In genomic region chr4:14833053-14833452, GRCh38 we compare ENCODE assay signal across 40 cellular contexts.
"Had no signal": no experiment of that assay in that cellular context is flagged by ENCODE, and none has a peak within 500 bp of the region (broad histone marks: within the 10 kb centered on the region; RNA-seq: fewer than 3 reads in every experiment).

No MANE protein-coding gene starts in this region.

- FAIRE-seq: astrocyte had no signal

- H3K36me3 ChIP-seq: adrenal gland, ascending aorta, brain microvascular endothelial cell, breast epithelium, cardiac muscle cell had no signal

- H3K4me1 Mint-ChIP-seq: activated naive CD4-positive, alpha-beta T cell treated with anti-CD3 and anti-CD28 coated beads, Interleukin-2, amount 10 ng/mL, durations not matched to agents 7 days and 5 days; activated naive CD4-positive, alpha-beta T cell treated with anti-CD3 and anti-CD28 coated beads, Interleukin-2, amount 50 U/mL, for 24 hours; activated naive CD8-positive, alpha-beta T cell treated with anti-CD3 and anti-CD28 coated beads for 36 hours; activated naive CD8-positive, alpha-beta T cell treated with anti-CD3 and anti-CD28 coated beads, Interleukin-2, amount 10 ng/mL, durations not matched to agents 7 days and 5 days; activated T-helper 17 cell treated with anti-CD3 and anti-CD28 coated beads, Interleukin-2, amount 50 U/mL, for 72 hours; central memory CD8-positive, alpha-beta T cell had no signal

- H3K4me3 ChIP-seq: adrenal gland, ascending aorta, body of pancreas, breast epithelium, cardiac muscle cell had no signal

- H3K36me3 Mint-ChIP-seq: activated naive CD4-positive, alpha-beta T cell treated with anti-CD3 and anti-CD28 coated beads, Interleukin-2, amount 10 ng/mL, durations not matched to agents 7 days and 5 days; activated naive CD4-positive, alpha-beta T cell treated with anti-CD3 and anti-CD28 coated beads, Interleukin-2, amount 50 U/mL, for 24 hours; activated naive CD4-positive, alpha-beta T cell treated with anti-CD3 and anti-CD28 coated beads, Interleukin-2, amount 50 U/mL, for 72 hours; activated naive CD8-positive, alpha-beta T cell; activated naive CD8-positive, alpha-beta T cell treated with anti-CD3 and anti-CD28 coated beads for 36 hours; activated naive CD8-positive, alpha-beta T cell treated with anti-CD3 and anti-CD28 coated beads, Interleukin-2, amount 10 ng/mL, durations not matched to agents 7 days and 5 days; brain had no signal

- H3K27ac ChIP-seq: adrenal gland, ascending aorta, body of pancreas, brain microvascular endothelial cell, breast epithelium, cardiac muscle cell had no signal

- H3K4me3 Mint-ChIP-seq: activated naive CD4-positive, alpha-beta T cell treated with anti-CD3 and anti-CD28 coated beads for 36 hours; activated naive CD4-positive, alpha-beta T cell treated with anti-CD3 and anti-CD28 coated beads, Interleukin-2, amount 10 ng/mL, durations not matched to agents 7 days and 5 days; activated naive CD4-positive, alpha-beta T cell treated with anti-CD3 and anti-CD28 coated beads, Interleukin-2, amount 50 U/mL, for 24 hours; activated naive CD8-positive, alpha-beta T cell; activated naive CD8-positive, alpha-beta T cell treated with anti-CD3 and anti-CD28 coated beads for 36 hours; activated naive CD8-positive, alpha-beta T cell treated with anti-CD3 and anti-CD28 coated beads, Interleukin-2, amount 10 ng/mL, durations not matched to agents 7 days and 5 days; activated naive CD8-positive, alpha-beta T cell treated with anti-CD3 and anti-CD28 coated beads, Interleukin-2, amount 50 U/mL, for 24 hours; activated T-cell treated with anti-CD3 and anti-CD28 coated beads, Interleukin-2, amount 50 U/mL, for 24 hours; activated T-cell treated with anti-CD3 and anti-CD28 coated beads, Interleukin-2, amount 50 U/mL, for 4 hours; activated T-cell treated with anti-CD3 and anti-CD28 coated beads, Interleukin-2, amount 50 U/mL, for 72 hours; activated T-helper 1 cell treated with anti-CD3 and anti-CD28 coated beads, Interleukin-12 subunit alpha, Interleukin-12 subunit beta, Interleukin-2, Interleukin-4 antibody, amounts not matched to agents 30 ng/mL and 10 ng/mL and 1 ng/mL, durations not matched to agents 14 hours and 24 hours and 36 hours; activated T-helper 17 cell treated with anti-CD3 and anti-CD28 coated beads, Interleukin-2, amount 50 U/mL, for 72 hours; brain; central memory CD8-positive, alpha-beta T cell had no signal

- H3K27ac Mint-ChIP-seq: activated naive CD4-positive, alpha-beta T cell treated with anti-CD3 and anti-CD28 coated beads for 36 hours; activated naive CD4-positive, alpha-beta T cell treated with anti-CD3 and anti-CD28 coated beads, Interleukin-2, amount 10 ng/mL, durations not matched to agents 7 days and 5 days; activated naive CD4-positive, alpha-beta T cell treated with anti-CD3 and anti-CD28 coated beads, Interleukin-2, amount 50 U/mL, for 24 hours; activated naive CD4-positive, alpha-beta T cell treated with anti-CD3 and anti-CD28 coated beads, Interleukin-2, amount 50 U/mL, for 72 hours; activated naive CD8-positive, alpha-beta T cell; activated naive CD8-positive, alpha-beta T cell treated with anti-CD3 and anti-CD28 coated beads for 36 hours; activated naive CD8-positive, alpha-beta T cell treated with anti-CD3 and anti-CD28 coated beads, Interleukin-2, amount 10 ng/mL, durations not matched to agents 7 days and 5 days; activated naive CD8-positive, alpha-beta T cell treated with anti-CD3 and anti-CD28 coated beads, Interleukin-2, amount 50 U/mL, for 24 hours; activated T-cell treated with anti-CD3 and anti-CD28 coated beads, Interleukin-2, amount 50 U/mL, for 24 hours; activated T-cell treated with anti-CD3 and anti-CD28 coated beads, Interleukin-2, amount 50 U/mL, for 72 hours; activated T-helper 1 cell treated with anti-CD3 and anti-CD28 coated beads, Interleukin-12 subunit alpha, Interleukin-12 subunit beta, Interleukin-2, Interleukin-4 antibody, amounts not matched to agents 30 ng/mL and 10 ng/mL and 1 ng/mL, durations not matched to agents 14 hours and 24 hours and 36 hours; activated T-helper 17 cell treated with anti-CD3 and anti-CD28 coated beads, Interleukin-2, amount 50 U/mL, for 72 hours; activated T-helper 2 cell treated with anti-CD3 and anti-CD28 coated beads, Interferon-gamma antibody, Interleukin-2, Interleukin-4, amounts not matched to agents 10 μg/mL and 5 μg/mL and 100 μg/mL, durations not matched to agents 14 hours and 24 hours and 36 hours; brain had no signal

- H3K4me1 ChIP-seq: adrenal gland, ascending aorta had no signal

- H3K27me3 Mint-ChIP-seq: activated naive CD4-positive, alpha-beta T cell treated with anti-CD3 and anti-CD28 coated beads, Interleukin-2, amount 10 ng/mL, durations not matched to agents 7 days and 5 days; activated naive CD4-positive, alpha-beta T cell treated with anti-CD3 and anti-CD28 coated beads, Interleukin-2, amount 50 U/mL, for 24 hours; activated naive CD8-positive, alpha-beta T cell; activated naive CD8-positive, alpha-beta T cell treated with anti-CD3 and anti-CD28 coated beads, Interleukin-2, amount 50 U/mL, for 24 hours; activated T-helper 17 cell treated with anti-CD3 and anti-CD28 coated beads, Interleukin-2, amount 50 U/mL, for 72 hours; brain; central memory CD8-positive, alpha-beta T cell had no signal

- ATAC-seq: activated naive CD4-positive, alpha-beta T cell treated with anti-CD3 and anti-CD28 coated beads, Interleukin-2, amount 50 U/mL, for 72 hours; activated naive CD8-positive, alpha-beta T cell treated with anti-CD3 and anti-CD28 coated beads, Interleukin-2, amount 50 U/mL, for 24 hours; activated T-cell treated with anti-CD3 and anti-CD28 coated beads, Interleukin-2, amount 50 U/mL, for 4 hours; activated T-cell treated with anti-CD3 and anti-CD28 coated beads, Interleukin-2, amount 50 U/mL, for 72 hours; activated T-helper 17 cell treated with anti-CD3 and anti-CD28 coated beads, Interleukin-2, amount 50 U/mL, for 72 hours; body of pancreas had no signal

- H3K9me3 ChIP-seq: adrenal gland, ascending aorta, body of pancreas, breast epithelium had no signal

- H3K9me3 Mint-ChIP-seq: activated naive CD4-positive, alpha-beta T cell treated with anti-CD3 and anti-CD28 coated beads for 36 hours; activated naive CD4-positive, alpha-beta T cell treated with anti-CD3 and anti-CD28 coated beads, Interleukin-2, amount 10 ng/mL, durations not matched to agents 7 days and 5 days; activated naive CD4-positive, alpha-beta T cell treated with anti-CD3 and anti-CD28 coated beads, Interleukin-2, amount 50 U/mL, for 24 hours; activated naive CD4-positive, alpha-beta T cell treated with anti-CD3 and anti-CD28 coated beads, Interleukin-2, amount 50 U/mL, for 72 hours; activated naive CD8-positive, alpha-beta T cell treated with anti-CD3 and anti-CD28 coated beads for 36 hours; activated naive CD8-positive, alpha-beta T cell treated with anti-CD3 and anti-CD28 coated beads, Interleukin-2, amount 50 U/mL, for 24 hours; activated T-cell treated with anti-CD3 and anti-CD28 coated beads, Interleukin-2, amount 50 U/mL, for 24 hours; activated T-cell treated with anti-CD3 and anti-CD28 coated beads, Interleukin-2, amount 50 U/mL, for 4 hours; activated T-cell treated with anti-CD3 and anti-CD28 coated beads, Interleukin-2, amount 50 U/mL, for 72 hours; activated T-helper 2 cell treated with anti-CD3 and anti-CD28 coated beads, Interferon-gamma antibody, Interleukin-2, Interleukin-4, amounts not matched to agents 10 μg/mL and 5 μg/mL and 100 μg/mL, durations not matched to agents 14 hours and 24 hours and 36 hours; central memory CD8-positive, alpha-beta T cell had no signal

- H3K27me3 ChIP-seq: adrenal gland, ascending aorta, body of pancreas, brain microvascular endothelial cell, breast epithelium, cardiac muscle cell had no signal

- DNase-seq: activated effector memory CD4-positive, alpha-beta T cell treated with anti-CD3 and anti-CD28 coated beads, Interleukin-2, amount 50 U/mL, for 16 hours; activated effector memory CD4-positive, alpha-beta T cell treated with Interleukin-2 at 50 U/mL for 16 hours; activated gamma-delta T cell; activated gamma-delta T cell treated with Interleukin-2 at 50 U/mL for 16 hours; activated naive CD4-positive, alpha-beta T cell; activated naive CD4-positive, alpha-beta T cell treated with anti-CD3 and anti-CD28 coated beads for 36 hours; activated naive CD4-positive, alpha-beta T cell treated with anti-CD3 and anti-CD28 coated beads, Interleukin-2, amount 10 ng/mL, durations not matched to agents 7 days and 5 days; activated naive CD4-positive, alpha-beta T cell treated with anti-CD3 and anti-CD28 coated beads, Interleukin-2, amount 50 U/mL, for 16 hours; activated naive CD4-positive, alpha-beta T cell treated with Interleukin-2 at 50 U/mL for 16 hours; activated naive CD8-positive, alpha-beta T cell treated with anti-CD3 and anti-CD28 coated beads for 36 hours; activated naive CD8-positive, alpha-beta T cell treated with anti-CD3 and anti-CD28 coated beads, Interleukin-2, amount 10 ng/mL, durations not matched to agents 7 days and 5 days; activated naive CD8-positive, alpha-beta T cell treated with anti-CD3 and anti-CD28 coated beads, Interleukin-2, amount 50 U/mL, for 24 hours; activated T-cell treated with anti-CD3 and anti-CD28 coated beads for 4 hours; activated T-cell treated with anti-CD3 and anti-CD28 coated beads, Interleukin-2, amount 50 U/mL, for 1 hour; activated T-cell treated with anti-CD3 and anti-CD28 coated beads, Interleukin-2, amount 50 U/mL, for 24 hours; activated T-cell treated with anti-CD3 and anti-CD28 coated beads, Interleukin-2, amount 50 U/mL, for 4 hours; activated T-cell treated with anti-CD3 and anti-CD28 coated beads, Interleukin-2, amount 50 U/mL, for 48 hours; activated T-cell treated with anti-CD3 and anti-CD28 coated beads, Interleukin-2, amount 50 U/mL, for 72 hours; adrenal gland; amniotic stem cell; amygdala; anterior cingulate cortex; aorta; body of pancreas; brain microvascular endothelial cell; caudate nucleus; central memory CD4-positive, alpha-beta T cell; cerebellar nuclear complex had no signal
